Comparison of ENCODE assay signal across 8 cellular contexts in genomic region chr11:13140028-13140870, GRCh38.
DNase-seq lines count a peak whose midpoint lies in the region; ATAC-seq, FAIRE-seq and TF ChIP-seq lines count a peak whose summit lies in the region.

No MANE protein-coding gene starts in this region.

- no peak overlapping the region for H3K27ac Mint-ChIP-seq in MCF 10A (ENCODE audit: low read depth, unreplicated experiment)

- TF ChIP-seq RAD21 in GM12878 (IDR thresholded peaks at IDR 0.05; ENCODE audit: insufficient read depth, low read depth, low read length), result no peak

- no peaks in the 10 kb centered on the region for H4K20me1 ChIP-seq in GM12878 (ENCODE audit: control insufficient read depth, insufficient read depth)
- H4K20me1 ChIP-seq in smooth muscle cell (ENCODE audit: low read depth), result no peaks in the 10 kb centered on the region

- H2AFZ ChIP-seq in GM12878 (ENCODE audit: control insufficient read depth, low read depth, low read length), result no peak overlapping the region
- H2AFZ ChIP-seq in smooth muscle cell (ENCODE audit: low read depth), result no peak overlapping the region

- TF ChIP-seq POLR2A in breast epithelium (IDR thresholded peaks at IDR 0.05) (no peak), GM12878 (IDR thresholded peaks at IDR 0.05; ENCODE audit: low read depth, low read length) (no peak)

- H3K9me3 Mint-ChIP-seq in MCF 10A (ENCODE audit: unreplicated experiment), result no peaks in the 10 kb centered on the region

- intact Hi-C loops in breast epithelium (cut with DNase I; ENCODE audit: low total_unique reads), result no loop called here
- intact Hi-C loops in MCF 10A (cut with micrococcal nuclease), result no loop called here
- intact Hi-C loops in GM12878 (cut with micrococcal nuclease; ENCODE audit: unreplicated experiment), result no loop called here

- WGBS in GM12878 (ENCODE audit: insufficient coverage, insufficient replicate concordance, low lambda C conversion rate, missing lambda C conversion rate), result 23% methylated on average over 7 of the region's 7 CpGs
- WGBS in smooth muscle cell (ENCODE audit: low lambda C conversion rate), result 43% methylated on average over 7 of the region's 7 CpGs

- BruUV-seq in MCF 10A (replicated peaks; lab: Mats Ljungman, UMichigan) (no TSS peak), GM12878 (replicated peaks; lab: Mats Ljungman, UMichigan) (no TSS peak)

- in situ Hi-C loops in GM12878 (cut with MboI), result no loop called here
- in situ Hi-C loops in HAP-1 (cut with MboI; ENCODE audit: low sequenced_read_pairs), result no loop called here

- CTCF ChIA-PET in MCF 10A (lab: Yijun Ruan, JAX), result interaction anchor here (0.6 to 1.4 kb wide), 5 partner anchors 13 to 810 kb away, joined by 3 to 5 read pairs (median 3); no protein-coding TSS in a partner anchor
- CTCF ChIA-PET in GM12878 (lab: Yijun Ruan, JAX), result interaction anchor here (0.6 to 1.2 kb wide), 4 partner anchors 12 to 26 kb away, joined by 3 to 6 read pairs (median 3); no protein-coding TSS in a partner anchor

- H3K79me2 ChIP-seq in GM12878 (ENCODE audit: control insufficient read depth, insufficient read depth, low read length) (no peaks in the 10 kb centered on the region), smooth muscle cell (ENCODE audit: low read depth) (no peaks in the 10 kb centered on the region)

- no peak overlapping the region for H3K4me3 Mint-ChIP-seq in MCF 10A (ENCODE audit: unreplicated experiment)

- ATAC-seq in HG03457 (IDR thresholded peaks at IDR 0.05; ENCODE audit: unreplicated experiment) (peak; percentile 89), GM12878 (peak; percentile 85)

- DNase-seq in breast epithelium (ENCODE audit: low spot score in 2 of 2) (no peak), MCF 10A (ENCODE audit: unreplicated experiment) (no peak), GM12878 (ENCODE audit: low read depth, low spot score) (peak; percentile 57), smooth muscle cell (lab: John Stamatoyannopoulos, UW; ENCODE audit: unreplicated experiment) (no peak), iPS-NIHi7 (ENCODE audit: extremely low spot score) (no peak), cerebellar nuclear complex (lab: John Stamatoyannopoulos, UW) (no peak), HAP-1 (ENCODE audit: low spot score in 2 of 2) (no peak)

- H3K36me3 Mint-ChIP-seq in MCF 10A (ENCODE audit: insufficient read depth, unreplicated experiment), result no peaks in the 10 kb centered on the region

- no peaks in the 10 kb centered on the region for H3K36me3 ChIP-seq in breast epithelium
- H3K36me3 ChIP-seq in GM12878 (ENCODE audit: control insufficient read depth in 2 of 2, insufficient read depth in 2 of 2, low read length in 1 of 2), result no peaks in the 10 kb centered on the region
- no peaks in the 10 kb centered on the region for H3K36me3 ChIP-seq in smooth muscle cell (ENCODE audit: low read depth)
- no peaks in the 10 kb centered on the region for H3K36me3 ChIP-seq in HAP-1 (replicated peaks)

- H3K27me3 Mint-ChIP-seq in MCF 10A (ENCODE audit: insufficient read depth, unreplicated experiment), result no peaks in the 10 kb centered on the region

- peak in 1 of 2 experiments; percentile 9; a peak in 1 of 4 replicates for TF ChIP-seq EP300 in GM12878 (IDR thresholded peaks at IDR 0.05; ENCODE audit: borderline replicate concordance in 1 of 2, control insufficient read depth in 1 of 2, low read depth in 2 of 2, low read length in 2 of 2)

- H3K27me3 ChIP-seq in breast epithelium, result no peaks in the 10 kb centered on the region
- no peaks in the 10 kb centered on the region; a peak in 1 of 4 replicates for H3K27me3 ChIP-seq in GM12878 (replicated peaks in 1 of 2; ENCODE audit: control insufficient read depth in 2 of 2, insufficient read depth in 2 of 2, low read length in 1 of 2)
- no peaks in the 10 kb centered on the region for H3K27me3 ChIP-seq in smooth muscle cell (ENCODE audit: low read depth)
- no peaks in the 10 kb centered on the region for H3K27me3 ChIP-seq in HAP-1 (ENCODE audit: low read depth)

- no peaks in the 10 kb centered on the region for H3F3A ChIP-seq in smooth muscle cell (ENCODE audit: low read depth)

- H3K9me3 ChIP-seq in breast epithelium (no peaks in the 10 kb centered on the region), GM12878 (replicated peaks; ENCODE audit: control insufficient read depth, insufficient read depth, low read length) (no peaks in the 10 kb centered on the region), smooth muscle cell (replicated peaks; ENCODE audit: low read depth) (no peaks in the 10 kb centered on the region), HAP-1 (no peaks in the 10 kb centered on the region)

- RAD21 ChIA-PET in GM12878 (lab: Charles Lee; ENCODE audit: unreplicated experiment), result interaction anchor here (0.7 to 0.9 kb wide), 2 partner anchors 139 to 176 kb away, joined by 3 read pairs; no protein-coding TSS in a partner anchor

- POLR2A ChIA-PET in MCF 10A (lab: Yijun Ruan, JAX), result no interaction called here
- POLR2A ChIA-PET in GM12878 (lab: Charles Lee), result interaction anchor here (0.6 to 0.7 kb wide), 2 partner anchors 10 to 27 kb away, joined by 3 read pairs; no protein-coding TSS in a partner anchor

- peaks cover 18% of the 10 kb centered on the region for H3K4me1 Mint-ChIP-seq in MCF 10A (ENCODE audit: insufficient read depth, unreplicated experiment)

- SMC1A ChIA-PET in GM12878 (lab: Charles Lee; ENCODE audit: uncharacterized antibody, unreplicated experiment), result interaction anchor here (0.7 to 2.8 kb wide), 8 partner anchors 10 to 176 kb away, joined by 3 to 21 read pairs (median 3); no protein-coding TSS in a partner anchor

- H3K4me3 ChIP-seq in breast epithelium (no peak overlapping the region), GM12878 (no peak overlapping the region), smooth muscle cell (no peak overlapping the region), HAP-1 (no peak overlapping the region)

- TF ChIP-seq CTCF in breast epithelium (IDR thresholded peaks at IDR 0.05) (no peak), MCF 10A (IDR thresholded peaks at IDR 0.05; ENCODE audit: unreplicated experiment) (no peak), GM12878 (IDR thresholded peaks at IDR 0.05 in 2 of 3, conservative IDR thresholded peaks at IDR 0.05 in 1 of 3; ENCODE audit: control insufficient read depth in 2 of 3, extremely low read depth in 1 of 3, insufficient read depth in 1 of 3, low read depth in 3 of 3, low read length in 3 of 3) (no peak), smooth muscle cell (IDR thresholded peaks at IDR 0.05; ENCODE audit: borderline replicate concordance, insufficient read depth, poor library complexity, severe bottlenecking) (no peak)

- H3K4me1 ChIP-seq in breast epithelium (peaks cover 0 to 6% of the 10 kb centered on the region in 2 donors), GM12878 (ENCODE audit: control insufficient read depth, insufficient read depth, low read length) (no peaks in the 10 kb centered on the region), smooth muscle cell (ENCODE audit: low read depth) (peaks cover 15% of the 10 kb centered on the region), HAP-1 (no peaks in the 10 kb centered on the region)

- FAIRE-seq in GM12878 (lab: Jason Lieb, UNC), result no peak

- H3K4me2 ChIP-seq in GM12878 (ENCODE audit: control insufficient read depth, insufficient read depth) (no peak overlapping the region), smooth muscle cell (peak overlapping the region; percentile 0)

- H3K27ac ChIP-seq in breast epithelium, result peak overlapping the region; percentile 49 to 74
- no peak overlapping the region for H3K27ac ChIP-seq in GM12878 (ENCODE audit: control insufficient read depth, insufficient read depth)
- peak overlapping the region; percentile 75 for H3K27ac ChIP-seq in smooth muscle cell (ENCODE audit: low read depth)

- no peak overlapping the region for H3K9ac ChIP-seq in GM12878 (ENCODE audit: control insufficient read depth, insufficient read depth, low read length)
- peak overlapping the region; percentile 19 for H3K9ac ChIP-seq in smooth muscle cell (ENCODE audit: low read depth)

TF ChIP-seq in GM12878, 131 proteins besides CTCF, POLR2A, EP300 and RAD21 (continues in another document):
- TF ChIP-seq NR2F1 (conservative IDR thresholded peaks at IDR 0.05), result peak; percentile 75
- no peak for TF ChIP-seq RFX5 (IDR thresholded peaks at IDR 0.05; ENCODE audit: low read depth, low read length)
- TF ChIP-seq IKZF2 (IDR thresholded peaks at IDR 0.05), result peak; percentile 81 to 86
- no peak for TF ChIP-seq SRF (IDR thresholded peaks at IDR 0.05; ENCODE audit: low read depth in 2 of 2, low read length in 2 of 2)
- TF ChIP-seq HDGF (IDR thresholded peaks at IDR 0.05), result no peak
- 0 out of 2 replicates have a peak, but pooled peaks have one; percentile 27 for TF ChIP-seq GATAD2B (conservative IDR thresholded peaks at IDR 0.05; ENCODE audit: low read depth)
- 0 out of 2 replicates have a peak, but pooled peaks have one; percentile 38 for TF ChIP-seq RELB (IDR thresholded peaks at IDR 0.05; ENCODE audit: low read depth)
- TF ChIP-seq ZNF217 (IDR thresholded peaks at IDR 0.05), result peak; percentile 56; the same call in 1 of the 2 replicates
- no peak for TF ChIP-seq ELK1 (IDR thresholded peaks at IDR 0.05; ENCODE audit: low read depth, low read length)
- no peak for TF ChIP-seq SIN3A (IDR thresholded peaks at IDR 0.05; ENCODE audit: low read depth, low read length)
- no peak; the same call in none of the 2 replicates for TF ChIP-seq MTA2 (IDR thresholded peaks at IDR 0.05; ENCODE audit: low read depth)
- TF ChIP-seq SMARCA5 (IDR thresholded peaks at IDR 0.05), result 0 out of 2 replicates have a peak, but pooled peaks have one; percentile 39
